In the genomic region with DNA sequence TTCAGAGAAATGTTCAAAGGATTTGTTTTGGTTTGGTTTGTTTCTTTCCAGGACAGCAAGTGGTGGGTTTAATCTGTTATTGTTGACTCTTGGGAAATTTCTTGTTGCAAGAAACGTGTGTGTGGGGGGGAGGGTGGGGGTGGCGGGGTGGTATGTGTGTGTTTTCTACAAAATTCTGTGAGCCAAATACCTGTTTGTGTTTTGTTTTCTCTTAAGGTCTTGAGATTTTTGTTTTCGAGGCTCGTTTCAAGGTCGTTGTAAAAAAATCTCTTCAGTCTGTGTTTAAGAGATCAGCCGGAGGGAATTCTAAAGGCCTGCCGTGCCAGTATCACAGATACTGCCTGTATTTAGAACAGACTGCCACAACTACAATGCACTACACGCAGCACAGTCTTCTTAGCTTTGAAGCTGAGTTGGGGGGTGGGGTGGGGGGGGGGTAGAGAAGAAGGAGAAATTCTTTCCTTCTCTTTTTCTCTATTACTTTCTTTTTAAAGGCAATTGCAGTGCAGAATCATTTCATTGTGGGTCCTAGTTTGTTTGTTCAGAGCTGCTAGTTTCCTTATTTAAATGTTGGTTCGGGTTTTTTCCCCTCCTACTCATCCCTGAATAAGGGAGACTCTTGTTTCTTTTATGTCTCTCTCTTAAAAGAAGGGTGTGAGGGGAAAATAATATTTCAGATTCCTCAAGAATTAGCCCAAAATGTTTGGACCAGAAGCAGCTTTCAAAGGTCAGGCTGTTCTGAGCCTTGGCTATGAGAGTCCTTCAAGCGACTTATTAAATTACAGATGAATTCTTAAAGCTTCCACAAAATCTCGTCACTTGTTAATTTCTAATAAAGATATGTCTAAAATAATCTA, we compare ENCODE assay signal across 1 cellular context.
TF ChIP-seq lines count a peak whose summit lies in the region.

No MANE protein-coding gene starts in this region.

TF ChIP-seq in HepG2, 621 proteins besides CTCF, POLR2A, EP300 and RAD21:
- TF ChIP-seq SIX1 (CRISPR knock-in tag; IDR thresholded peaks at IDR 0.05; ENCODE audit: borderline replicate concordance): no peak
- TF ChIP-seq ZNF713 (CRISPR knock-in tag; IDR thresholded peaks at IDR 0.05): no peak
- TF ChIP-seq, protein P1, sequence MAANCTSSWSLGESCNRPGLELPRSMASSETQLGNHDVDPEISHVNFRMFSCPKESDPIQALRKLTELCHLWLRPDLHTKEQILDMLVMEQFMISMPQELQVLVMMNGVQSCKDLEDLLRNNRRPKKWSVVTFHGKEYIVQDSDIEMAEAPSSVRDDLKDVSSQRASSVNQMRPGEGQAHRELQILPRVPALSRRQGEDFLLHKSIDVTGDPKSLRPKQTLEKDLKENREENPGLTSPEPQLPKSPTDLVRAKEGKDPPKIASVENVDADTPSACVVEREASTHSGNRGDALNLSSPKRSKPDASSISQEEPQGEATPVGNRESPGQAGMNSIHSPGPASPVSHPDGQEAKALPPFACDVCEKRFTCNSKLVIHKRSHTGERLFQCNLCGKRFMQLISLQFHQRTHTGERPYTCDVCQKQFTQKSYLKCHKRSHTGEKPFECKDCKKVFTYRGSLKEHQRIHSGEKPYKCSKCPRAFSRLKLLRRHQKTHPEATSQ (CRISPR knock-in tag; IDR thresholded peaks at IDR 0.05; ENCODE audit: borderline replicate concordance): no peak
- TF ChIP-seq, protein P2, sequence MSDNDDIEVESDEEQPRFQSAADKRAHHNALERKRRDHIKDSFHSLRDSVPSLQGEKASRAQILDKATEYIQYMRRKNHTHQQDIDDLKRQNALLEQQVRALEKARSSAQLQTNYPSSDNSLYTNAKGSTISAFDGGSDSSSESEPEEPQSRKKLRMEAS (IDR thresholded peaks at IDR 0.05): no peak
- no peak for TF ChIP-seq ARNT2 (CRISPR knock-in tag; IDR thresholded peaks at IDR 0.05; ENCODE audit: low read depth)
- no peak for TF ChIP-seq FOXP1 (IDR thresholded peaks at IDR 0.05)
- TF ChIP-seq FOXP1 (CRISPR knock-in tag; IDR thresholded peaks at IDR 0.05): 0 out of 2 replicates have a peak, but pooled peaks have one; percentile 19
- TF ChIP-seq, protein P3, sequence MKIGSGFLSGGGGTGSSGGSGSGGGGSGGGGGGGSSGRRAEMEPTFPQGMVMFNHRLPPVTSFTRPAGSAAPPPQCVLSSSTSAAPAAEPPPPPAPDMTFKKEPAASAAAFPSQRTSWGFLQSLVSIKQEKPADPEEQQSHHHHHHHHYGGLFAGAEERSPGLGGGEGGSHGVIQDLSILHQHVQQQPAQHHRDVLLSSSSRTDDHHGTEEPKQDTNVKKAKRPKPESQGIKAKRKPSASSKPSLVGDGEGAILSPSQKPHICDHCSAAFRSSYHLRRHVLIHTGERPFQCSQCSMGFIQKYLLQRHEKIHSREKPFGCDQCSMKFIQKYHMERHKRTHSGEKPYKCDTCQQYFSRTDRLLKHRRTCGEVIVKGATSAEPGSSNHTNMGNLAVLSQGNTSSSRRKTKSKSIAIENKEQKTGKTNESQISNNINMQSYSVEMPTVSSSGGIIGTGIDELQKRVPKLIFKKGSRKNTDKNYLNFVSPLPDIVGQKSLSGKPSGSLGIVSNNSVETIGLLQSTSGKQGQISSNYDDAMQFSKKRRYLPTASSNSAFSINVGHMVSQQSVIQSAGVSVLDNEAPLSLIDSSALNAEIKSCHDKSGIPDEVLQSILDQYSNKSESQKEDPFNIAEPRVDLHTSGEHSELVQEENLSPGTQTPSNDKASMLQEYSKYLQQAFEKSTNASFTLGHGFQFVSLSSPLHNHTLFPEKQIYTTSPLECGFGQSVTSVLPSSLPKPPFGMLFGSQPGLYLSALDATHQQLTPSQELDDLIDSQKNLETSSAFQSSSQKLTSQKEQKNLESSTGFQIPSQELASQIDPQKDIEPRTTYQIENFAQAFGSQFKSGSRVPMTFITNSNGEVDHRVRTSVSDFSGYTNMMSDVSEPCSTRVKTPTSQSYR (CRISPR knock-in tag; IDR thresholded peaks at IDR 0.05; ENCODE audit: borderline replicate concordance): 0 out of 2 replicates have a peak, but pooled peaks have one; percentile 8
